ENCODE assay signal across 1 cellular context in the genomic region with DNA sequence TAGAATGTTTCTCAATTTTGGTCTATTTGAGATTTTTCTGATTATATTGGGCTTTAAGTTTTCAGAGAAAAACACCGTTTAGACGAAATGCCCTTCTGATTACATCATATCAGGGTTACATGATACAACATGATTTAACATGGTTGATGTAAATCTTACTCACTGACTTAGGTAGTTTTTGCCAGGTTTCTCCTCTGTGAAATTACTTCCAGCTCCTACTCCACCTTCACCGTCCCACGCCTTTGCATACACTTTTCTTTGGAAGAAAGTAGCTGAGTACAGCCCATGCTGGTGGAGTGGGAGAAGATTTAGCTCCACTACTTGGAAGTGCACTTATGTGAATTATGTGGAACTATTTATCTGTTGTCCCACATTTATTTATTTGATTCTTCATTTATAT.
TF ChIP-seq lines count a peak whose summit lies in the region.

No MANE protein-coding gene starts in this region.

TF ChIP-seq in GM23338, 12 proteins besides CTCF, POLR2A, EP300 and RAD21 (continued from another document):
- TF ChIP-seq EZH2 (IDR thresholded peaks at IDR 0.05; ENCODE audit: low read depth, unreplicated experiment) (no peak), CREB1 (CRISPR knock-in tag; IDR thresholded peaks at IDR 0.05; ENCODE audit: low read depth) (no peak)
